In the genomic region with DNA sequence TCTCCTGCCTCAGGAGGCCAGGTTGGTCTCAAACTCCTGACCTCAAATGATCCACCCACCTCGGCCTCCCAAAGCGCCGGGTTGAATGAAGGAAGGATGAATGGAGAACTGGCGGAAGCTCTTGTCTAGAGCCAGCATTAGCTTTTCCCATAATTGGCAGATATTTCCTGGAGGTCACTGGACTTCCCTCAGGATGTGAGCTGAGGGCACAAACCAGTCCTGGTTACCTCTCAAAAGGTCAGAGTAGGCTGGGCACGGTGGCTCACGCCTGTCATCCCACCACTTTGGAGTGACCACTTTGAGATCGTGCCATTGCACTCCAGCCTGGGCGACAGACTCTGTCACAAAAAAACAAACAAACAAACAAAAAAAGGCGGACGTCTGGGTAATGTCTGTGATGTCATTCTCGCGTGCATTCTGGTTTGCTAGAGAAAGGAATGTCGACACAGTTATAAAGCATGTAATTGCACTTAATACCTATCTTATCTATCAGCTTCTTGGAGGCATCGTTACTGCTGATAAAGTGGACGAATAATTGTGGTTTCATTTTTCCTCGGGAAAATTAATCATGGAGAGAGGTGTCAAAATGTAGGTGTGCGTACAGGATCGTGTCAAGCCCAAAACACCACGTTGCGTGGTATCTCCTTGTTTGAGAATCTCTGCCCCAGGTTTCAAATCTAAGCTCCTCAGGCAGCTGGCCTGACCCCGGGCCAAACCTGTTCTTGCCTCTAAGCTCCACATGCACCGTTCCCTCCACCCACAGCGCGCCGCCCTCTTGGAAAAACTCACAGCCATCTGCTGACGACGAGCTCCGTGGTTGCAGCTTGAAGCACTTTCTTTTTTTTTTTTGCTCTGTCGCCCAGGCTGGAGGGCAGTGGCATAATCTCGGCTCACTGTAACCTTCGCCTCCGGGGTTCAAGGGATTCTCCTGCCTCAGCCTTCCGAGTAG, we compare ENCODE assay signal across 9 cellular contexts. TPM values are rescaled to one million over a fixed set of nuclear protein-coding genes. Genes with fewer than 3 reads are reported as not detected.
DNase-seq lines count a peak whose midpoint lies in the region; ATAC-seq and TF ChIP-seq lines count a peak whose summit lies in the region.
"Had no signal": no experiment of that assay in that cellular context is flagged by ENCODE, and none has a peak within 500 bp of the region (broad histone marks: within the 10 kb centered on the region; RNA-seq: fewer than 3 reads in every experiment).

No MANE protein-coding gene starts in this region.

- H3K4me3 ChIP-seq in fibroblast of villous mesenchyme (ENCODE audit: low read depth, low read length) = peak overlapping the region; percentile 23
- H3K4me3 ChIP-seq in BE2C (ENCODE audit: low read depth, low read length) = no peak overlapping the region

- peak; percentile 12 to 13 for ATAC-seq in activated T-cell treated with anti-CD3 and anti-CD28 coated beads, Interleukin-2, amount 50 U/mL, for 72 hours (replicated peaks in 1 of 2)
- ATAC-seq in stimulated activated naive B cell treated with anti-CD40 and anti-IgM and Interleukin-4, amounts not matched to agents 10 μg/mL and 1 μg/mL and 100 μg/mL, for 72 hours (replicated peaks) = no peak

- peaks cover 4 to 5% of the 10 kb centered on the region in 2 donors for H3K36me3 Mint-ChIP-seq in activated T-cell treated with anti-CD3 and anti-CD28 coated beads, Interleukin-2, amount 50 U/mL, for 72 hours (ENCODE audit: insufficient read depth in 2 of 2)
- H3K36me3 Mint-ChIP-seq in stimulated activated naive B cell treated with anti-CD40 and anti-IgM and Interleukin-4, amounts not matched to agents 10 μg/mL and 1 μg/mL and 100 μg/mL, for 72 hours = peaks cover 36 to 55% of the 10 kb centered on the region in 2 donors
- H3K36me3 Mint-ChIP-seq: activated CD8-positive, alpha-beta memory T cell treated with anti-CD3 and anti-CD28 coated beads, Interleukin-2, amount 10 ng/mL, durations not matched to agents 7 days and 5 days had no signal

- H3K4me1 ChIP-seq in BE2C = no peaks in the 10 kb centered on the region

- H3K9me3 ChIP-seq in BE2C = no peaks in the 10 kb centered on the region

- TF ChIP-seq CTCF in fibroblast of villous mesenchyme (IDR thresholded peaks at IDR 0.05; ENCODE audit: insufficient read depth, low read depth, low read length) = no peak
- no peak for TF ChIP-seq CTCF in GM10248 (IDR thresholded peaks at IDR 0.05; ENCODE audit: control extremely low read depth, extremely low read depth, low read depth, missing control alignments)
- no peak for TF ChIP-seq CTCF in BE2C (IDR thresholded peaks at IDR 0.05; ENCODE audit: low read depth, low read length)

- peak; percentile 12 to 32 for DNase-seq in activated T-cell treated with anti-CD3 and anti-CD28 coated beads, Interleukin-2, amount 50 U/mL, for 72 hours
- DNase-seq in activated T-cell treated with anti-CD3 and anti-CD28 coated beads, Interleukin-2, amount 50 U/mL, for 48 hours = no peak
- DNase-seq in RPMI7951 (ENCODE audit: low read depth) = peak; percentile 49
- DNase-seq in fibroblast of villous mesenchyme (ENCODE audit: low read depth) = peak; percentile 52
- DNase-seq in stimulated activated naive B cell treated with anti-CD40 and anti-IgM and Interleukin-4, amounts not matched to agents 10 μg/mL and 1 μg/mL and 100 μg/mL, for 72 hours = no peak
- no peak for DNase-seq in GM10248 (ENCODE audit: extremely low spot score)
- DNase-seq in OCI-M2 (lab: John Stamatoyannopoulos, UW; ENCODE audit: unreplicated experiment) = no peak
- DNase-seq in BE2C = no peak

- H3K27me3 ChIP-seq in BE2C = no peaks in the 10 kb centered on the region

- peak overlapping the region; percentile 89 for H3K27ac Mint-ChIP-seq in activated T-cell treated with anti-CD3 and anti-CD28 coated beads, Interleukin-2, amount 50 U/mL, for 72 hours
- peak overlapping the region; percentile 97 for H3K27ac Mint-ChIP-seq in stimulated activated naive B cell treated with anti-CD40 and anti-IgM and Interleukin-4, amounts not matched to agents 10 μg/mL and 1 μg/mL and 100 μg/mL, for 72 hours

- no peaks in the 10 kb centered on the region for H3K9me3 Mint-ChIP-seq in activated T-cell treated with anti-CD3 and anti-CD28 coated beads, Interleukin-2, amount 50 U/mL, for 72 hours
- H3K9me3 Mint-ChIP-seq in stimulated activated naive B cell treated with anti-CD40 and anti-IgM and Interleukin-4, amounts not matched to agents 10 μg/mL and 1 μg/mL and 100 μg/mL, for 72 hours = peaks cover 5 to 8% of the 10 kb centered on the region in 2 donors

- CTCF ChIA-PET in GM10248 (lab: Yijun Ruan, JAX) = interaction anchor here (0.8 to 1.9 kb wide), 6 partner anchors 8 to 97 kb away, joined by 3 to 11 read pairs (median 4); partner anchors contain the start of gene INPP5K

- POLR2A ChIA-PET in GM10248 (lab: Yijun Ruan, JAX) = interaction anchor here (0.6 to 1.1 kb wide), 2 partner anchors 12 to 1037 kb away, joined by 4 read pairs; no protein-coding TSS in a partner anchor

- peak overlapping the region; percentile 38 to 63 for H3K4me3 Mint-ChIP-seq in activated T-cell treated with anti-CD3 and anti-CD28 coated beads, Interleukin-2, amount 50 U/mL, for 72 hours
- peak overlapping the region; percentile 71 to 73 for H3K4me3 Mint-ChIP-seq in stimulated activated naive B cell treated with anti-CD40 and anti-IgM and Interleukin-4, amounts not matched to agents 10 μg/mL and 1 μg/mL and 100 μg/mL, for 72 hours
- H3K4me3 Mint-ChIP-seq: activated CD8-positive, alpha-beta memory T cell treated with anti-CD3 and anti-CD28 coated beads, Interleukin-2, amount 10 ng/mL, durations not matched to agents 7 days and 5 days had no signal

- H3K36me3 ChIP-seq in BE2C = no peaks in the 10 kb centered on the region

- peaks cover 36% of the 10 kb centered on the region for H3K4me1 Mint-ChIP-seq in activated T-cell treated with anti-CD3 and anti-CD28 coated beads, Interleukin-2, amount 50 U/mL, for 72 hours (ENCODE audit: low read depth)
- H3K4me1 Mint-ChIP-seq in stimulated activated naive B cell treated with anti-CD40 and anti-IgM and Interleukin-4, amounts not matched to agents 10 μg/mL and 1 μg/mL and 100 μg/mL, for 72 hours = peaks cover 31 to 51% of the 10 kb centered on the region in 2 donors

- peaks cover 35% of the 10 kb centered on the region for H3K27me3 Mint-ChIP-seq in activated T-cell treated with anti-CD3 and anti-CD28 coated beads, Interleukin-2, amount 50 U/mL, for 72 hours (ENCODE audit: low read depth)
- peaks cover 0 to 4% of the 10 kb centered on the region in 2 donors for H3K27me3 Mint-ChIP-seq in stimulated activated naive B cell treated with anti-CD40 and anti-IgM and Interleukin-4, amounts not matched to agents 10 μg/mL and 1 μg/mL and 100 μg/mL, for 72 hours

RNA-seq across cellular contexts. Expression of gene CRK, which starts 6.4 kb away (rescaled TPM):
- total RNA-seq in activated T-cell treated with anti-CD3 and anti-CD28 coated beads, Interleukin-2, amount 50 U/mL, for 72 hours = 10 to 100 TPM; 18.7 to 22.9 TPM
- 62.6 and 67.6 TPM in 2 replicates for total RNA-seq in RPMI7951 (2014; rRNA removed; shearing (Covaris generic))
- 99.5 and 149 TPM in 2 replicates for total RNA-seq in fibroblast of villous mesenchyme
- 29.0 TPM for polyA plus RNA-seq in BE2C (2012; ENCODE audit: insufficient read depth, insufficient read length, low read depth)

RNA-seq across cellular contexts. Expression of gene MYO1C, which starts 30.0 kb away (rescaled TPM):
- total RNA-seq in activated T-cell treated with anti-CD3 and anti-CD28 coated beads, Interleukin-2, amount 50 U/mL, for 72 hours = 10 to 100 TPM; 32.8 to 49.9 TPM
- total RNA-seq in RPMI7951 (2014; rRNA removed; shearing (Covaris generic)) = 58.2 and 62.9 TPM in 2 replicates
- 227 and 267 TPM in 2 replicates for total RNA-seq in fibroblast of villous mesenchyme
- 12.9 TPM for polyA plus RNA-seq in BE2C (2012; ENCODE audit: insufficient read depth, insufficient read length, low read depth)

RNA-seq across cellular contexts. Expression of gene INPP5K, which starts 54.0 kb away (rescaled TPM):
- total RNA-seq in activated T-cell treated with anti-CD3 and anti-CD28 coated beads, Interleukin-2, amount 50 U/mL, for 72 hours = 10 to 100 TPM; 48.4 to 51.2 TPM
- 20.9 and 22.1 TPM in 2 replicates for total RNA-seq in RPMI7951 (2014; rRNA removed; shearing (Covaris generic))
- total RNA-seq in fibroblast of villous mesenchyme = 19.9 and 23.5 TPM in 2 replicates
- polyA plus RNA-seq in BE2C (2012; ENCODE audit: insufficient read depth, insufficient read length, low read depth) = 89.6 TPM

Comparison
In these comparisons a context has a peak if more than half of its experiments do, and no peak if none do; other contexts are left out.
1. DNase-seq: peak in activated T-cell treated with anti-CD3 and anti-CD28 coated beads, Interleukin-2, amount 50 U/mL, for 72 hours (2 of 2), RPMI7951 (single experiment) and fibroblast of villous mesenchyme (single experiment); none in activated T-cell treated with anti-CD3 and anti-CD28 coated beads, Interleukin-2, amount 50 U/mL, for 48 hours (0 of 2), stimulated activated naive B cell treated with anti-CD40 and anti-IgM and Interleukin-4, amounts not matched to agents 10 μg/mL and 1 μg/mL and 100 μg/mL, for 72 hours (single experiment), GM10248 (single experiment), OCI-M2 (single experiment) and BE2C (single experiment).
2. ATAC-seq: peak in activated T-cell treated with anti-CD3 and anti-CD28 coated beads, Interleukin-2, amount 50 U/mL, for 72 hours (2 of 2); none in stimulated activated naive B cell treated with anti-CD40 and anti-IgM and Interleukin-4, amounts not matched to agents 10 μg/mL and 1 μg/mL and 100 μg/mL, for 72 hours (0 of 2).